In the genomic region with DNA sequence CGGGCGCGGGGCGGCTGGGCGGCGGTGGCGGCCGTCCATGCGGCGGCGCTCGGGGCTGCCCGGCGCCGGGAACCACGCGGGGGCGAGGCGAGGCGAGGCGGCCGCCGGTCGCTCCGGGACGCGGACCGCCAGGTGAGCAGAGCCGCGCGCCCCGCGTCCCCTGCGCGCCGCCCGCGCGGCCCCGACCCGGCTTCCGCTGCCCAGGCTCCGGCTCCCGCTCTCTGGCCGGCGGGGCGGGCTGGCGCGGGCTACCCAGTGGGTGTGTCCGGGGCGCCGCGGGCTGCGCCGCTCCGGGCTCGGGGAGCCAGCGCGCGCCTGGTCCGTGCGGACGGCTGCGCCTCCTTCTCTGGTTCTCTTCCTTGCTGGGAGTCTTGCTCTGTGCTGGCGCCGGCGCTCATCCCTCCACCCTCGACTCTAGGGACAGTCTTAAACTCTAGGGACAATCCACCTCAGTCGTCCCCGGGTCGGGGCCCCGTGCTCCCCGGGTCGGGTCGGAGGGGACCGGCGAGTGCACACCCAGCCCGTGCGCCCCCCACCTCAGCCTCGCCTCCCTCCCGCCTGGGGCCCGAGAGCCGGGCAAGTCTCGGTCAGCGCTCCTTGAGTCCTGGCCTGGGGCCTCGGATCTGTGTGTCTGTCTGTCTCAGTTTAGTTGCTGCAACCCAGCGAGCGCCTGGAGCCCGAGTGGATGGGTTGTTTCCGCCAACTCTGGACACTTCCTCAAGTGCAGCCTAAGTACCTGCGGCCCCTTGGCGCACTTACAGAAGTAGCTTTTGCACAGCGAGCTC, we compare ENCODE assay signal across 1 cellular context.
TF ChIP-seq lines count a peak whose summit lies in the region.

No MANE protein-coding gene starts in this region.

TF ChIP-seq in WTC11, 78 proteins besides CTCF, POLR2A, EP300 and RAD21 (continued from another document):
- TF ChIP-seq, protein P1, sequence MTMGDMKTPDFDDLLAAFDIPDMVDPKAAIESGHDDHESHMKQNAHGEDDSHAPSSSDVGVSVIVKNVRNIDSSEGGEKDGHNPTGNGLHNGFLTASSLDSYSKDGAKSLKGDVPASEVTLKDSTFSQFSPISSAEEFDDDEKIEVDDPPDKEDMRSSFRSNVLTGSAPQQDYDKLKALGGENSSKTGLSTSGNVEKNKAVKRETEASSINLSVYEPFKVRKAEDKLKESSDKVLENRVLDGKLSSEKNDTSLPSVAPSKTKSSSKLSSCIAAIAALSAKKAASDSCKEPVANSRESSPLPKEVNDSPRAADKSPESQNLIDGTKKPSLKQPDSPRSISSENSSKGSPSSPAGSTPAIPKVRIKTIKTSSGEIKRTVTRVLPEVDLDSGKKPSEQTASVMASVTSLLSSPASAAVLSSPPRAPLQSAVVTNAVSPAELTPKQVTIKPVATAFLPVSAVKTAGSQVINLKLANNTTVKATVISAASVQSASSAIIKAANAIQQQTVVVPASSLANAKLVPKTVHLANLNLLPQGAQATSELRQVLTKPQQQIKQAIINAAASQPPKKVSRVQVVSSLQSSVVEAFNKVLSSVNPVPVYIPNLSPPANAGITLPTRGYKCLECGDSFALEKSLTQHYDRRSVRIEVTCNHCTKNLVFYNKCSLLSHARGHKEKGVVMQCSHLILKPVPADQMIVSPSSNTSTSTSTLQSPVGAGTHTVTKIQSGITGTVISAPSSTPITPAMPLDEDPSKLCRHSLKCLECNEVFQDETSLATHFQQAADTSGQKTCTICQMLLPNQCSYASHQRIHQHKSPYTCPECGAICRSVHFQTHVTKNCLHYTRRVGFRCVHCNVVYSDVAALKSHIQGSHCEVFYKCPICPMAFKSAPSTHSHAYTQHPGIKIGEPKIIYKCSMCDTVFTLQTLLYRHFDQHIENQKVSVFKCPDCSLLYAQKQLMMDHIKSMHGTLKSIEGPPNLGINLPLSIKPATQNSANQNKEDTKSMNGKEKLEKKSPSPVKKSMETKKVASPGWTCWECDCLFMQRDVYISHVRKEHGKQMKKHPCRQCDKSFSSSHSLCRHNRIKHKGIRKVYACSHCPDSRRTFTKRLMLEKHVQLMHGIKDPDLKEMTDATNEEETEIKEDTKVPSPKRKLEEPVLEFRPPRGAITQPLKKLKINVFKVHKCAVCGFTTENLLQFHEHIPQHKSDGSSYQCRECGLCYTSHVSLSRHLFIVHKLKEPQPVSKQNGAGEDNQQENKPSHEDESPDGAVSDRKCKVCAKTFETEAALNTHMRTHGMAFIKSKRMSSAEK (CRISPR knock-in tag; IDR thresholded peaks at IDR 0.05; ENCODE audit: borderline replicate concordance) = no peak
- no peak for TF ChIP-seq JUN (CRISPR knock-in tag; IDR thresholded peaks at IDR 0.05)
- no peak for TF ChIP-seq ZBTB21 (CRISPR knock-in tag; IDR thresholded peaks at IDR 0.05; ENCODE audit: borderline replicate concordance)
- no peak; the same call in 1 of the 2 replicates for TF ChIP-seq KAT7 (CRISPR knock-in tag; IDR thresholded peaks at IDR 0.05; ENCODE audit: borderline replicate concordance)
- TF ChIP-seq, protein P2, sequence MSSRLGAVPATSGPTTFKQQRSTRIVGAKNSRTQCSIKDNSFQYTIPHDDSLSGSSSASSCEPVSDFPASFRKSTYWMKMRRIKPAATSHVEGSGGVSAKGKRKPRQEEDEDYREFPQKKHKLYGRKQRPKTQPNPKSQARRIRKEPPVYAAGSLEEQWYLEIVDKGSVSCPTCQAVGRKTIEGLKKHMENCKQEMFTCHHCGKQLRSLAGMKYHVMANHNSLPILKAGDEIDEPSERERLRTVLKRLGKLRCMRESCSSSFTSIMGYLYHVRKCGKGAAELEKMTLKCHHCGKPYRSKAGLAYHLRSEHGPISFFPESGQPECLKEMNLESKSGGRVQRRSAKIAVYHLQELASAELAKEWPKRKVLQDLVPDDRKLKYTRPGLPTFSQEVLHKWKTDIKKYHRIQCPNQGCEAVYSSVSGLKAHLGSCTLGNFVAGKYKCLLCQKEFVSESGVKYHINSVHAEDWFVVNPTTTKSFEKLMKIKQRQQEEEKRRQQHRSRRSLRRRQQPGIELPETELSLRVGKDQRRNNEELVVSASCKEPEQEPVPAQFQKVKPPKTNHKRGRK (CRISPR knock-in tag; IDR thresholded peaks at IDR 0.05; ENCODE audit: borderline replicate concordance) = no peak
- no peak for TF ChIP-seq ZNF219 (CRISPR knock-in tag; IDR thresholded peaks at IDR 0.05; ENCODE audit: borderline replicate concordance)
- TF ChIP-seq, protein P3, sequence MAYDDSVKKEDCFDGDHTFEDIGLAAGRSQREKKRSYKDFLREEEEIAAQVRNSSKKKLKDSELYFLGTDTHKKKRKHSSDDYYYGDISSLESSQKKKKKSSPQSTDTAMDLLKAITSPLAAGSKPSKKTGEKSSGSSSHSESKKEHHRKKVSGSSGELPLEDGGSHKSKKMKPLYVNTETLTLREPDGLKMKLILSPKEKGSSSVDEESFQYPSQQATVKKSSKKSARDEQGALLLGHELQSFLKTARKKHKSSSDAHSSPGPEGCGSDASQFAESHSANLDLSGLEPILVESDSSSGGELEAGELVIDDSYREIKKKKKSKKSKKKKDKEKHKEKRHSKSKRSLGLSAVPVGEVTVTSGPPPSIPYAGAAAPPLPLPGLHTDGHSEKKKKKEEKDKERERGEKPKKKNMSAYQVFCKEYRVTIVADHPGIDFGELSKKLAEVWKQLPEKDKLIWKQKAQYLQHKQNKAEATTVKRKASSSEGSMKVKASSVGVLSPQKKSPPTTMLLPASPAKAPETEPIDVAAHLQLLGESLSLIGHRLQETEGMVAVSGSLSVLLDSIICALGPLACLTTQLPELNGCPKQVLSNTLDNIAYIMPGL (CRISPR knock-in tag; IDR thresholded peaks at IDR 0.05) = no peak
- TF ChIP-seq, protein P4, sequence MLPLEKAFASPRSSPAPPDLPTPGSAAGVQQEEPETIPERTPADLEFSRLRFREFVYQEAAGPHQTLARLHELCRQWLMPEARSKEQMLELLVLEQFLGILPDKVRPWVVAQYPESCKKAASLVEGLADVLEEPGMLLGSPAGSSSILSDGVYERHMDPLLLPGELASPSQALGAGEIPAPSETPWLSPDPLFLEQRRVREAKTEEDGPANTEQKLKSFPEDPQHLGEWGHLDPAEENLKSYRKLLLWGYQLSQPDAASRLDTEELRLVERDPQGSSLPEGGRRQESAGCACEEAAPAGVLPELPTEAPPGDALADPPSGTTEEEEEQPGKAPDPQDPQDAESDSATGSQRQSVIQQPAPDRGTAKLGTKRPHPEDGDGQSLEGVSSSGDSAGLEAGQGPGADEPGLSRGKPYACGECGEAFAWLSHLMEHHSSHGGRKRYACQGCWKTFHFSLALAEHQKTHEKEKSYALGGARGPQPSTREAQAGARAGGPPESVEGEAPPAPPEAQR (CRISPR knock-in tag; IDR thresholded peaks at IDR 0.05) = no peak
- TF ChIP-seq ZNF671 (CRISPR knock-in tag; IDR thresholded peaks at IDR 0.05) = no peak
- no peak for TF ChIP-seq SOX15 (CRISPR knock-in tag; IDR thresholded peaks at IDR 0.05)
- TF ChIP-seq, protein P5, sequence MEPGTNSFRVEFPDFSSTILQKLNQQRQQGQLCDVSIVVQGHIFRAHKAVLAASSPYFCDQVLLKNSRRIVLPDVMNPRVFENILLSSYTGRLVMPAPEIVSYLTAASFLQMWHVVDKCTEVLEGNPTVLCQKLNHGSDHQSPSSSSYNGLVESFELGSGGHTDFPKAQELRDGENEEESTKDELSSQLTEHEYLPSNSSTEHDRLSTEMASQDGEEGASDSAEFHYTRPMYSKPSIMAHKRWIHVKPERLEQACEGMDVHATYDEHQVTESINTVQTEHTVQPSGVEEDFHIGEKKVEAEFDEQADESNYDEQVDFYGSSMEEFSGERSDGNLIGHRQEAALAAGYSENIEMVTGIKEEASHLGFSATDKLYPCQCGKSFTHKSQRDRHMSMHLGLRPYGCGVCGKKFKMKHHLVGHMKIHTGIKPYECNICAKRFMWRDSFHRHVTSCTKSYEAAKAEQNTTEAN (CRISPR knock-in tag; IDR thresholded peaks at IDR 0.05) = 0 out of 2 replicates have a peak, but pooled peaks have one; percentile 58
